Comparison of ENCODE assay signal across 26 cellular contexts in the genomic region with DNA sequence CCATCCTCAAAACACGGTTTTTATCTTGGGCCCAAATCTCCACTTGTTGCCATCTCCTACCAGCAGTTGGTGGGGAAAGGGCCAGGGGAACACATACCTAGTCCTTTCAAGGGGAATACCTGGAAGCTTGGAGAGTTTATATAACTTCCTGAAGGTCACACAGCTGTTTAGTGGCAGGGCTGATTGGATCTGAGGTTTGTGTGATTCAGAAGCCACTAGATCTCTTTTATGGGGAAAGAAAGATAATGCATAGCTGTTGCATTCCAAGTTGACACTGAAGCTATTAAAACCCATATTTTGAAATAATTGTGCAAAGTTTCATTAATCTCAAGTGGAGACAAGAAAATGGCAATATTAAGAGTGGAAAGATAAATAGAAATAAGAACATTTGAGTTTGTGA.
"Had no signal": no experiment of that assay in that cellular context is flagged by ENCODE, and none has a peak within 500 bp of the region (broad histone marks: within the 10 kb centered on the region; RNA-seq: fewer than 3 reads in every experiment).

No MANE protein-coding gene starts in this region.

- ATAC-seq: naive thymus-derived CD8-positive, alpha-beta T cell; natural killer cell treated with Interleukin-12 subunit alpha and Interleukin-12 subunit beta and Interleukin-15 and Interleukin-18, amount 100 ng/mL, for 72 hours; pancreas; psoas muscle; right cardiac atrium; right lobe of liver; stimulated activated effector memory CD8-positive, alpha-beta T cell treated with anti-CD3 and anti-CD28 coated beads, Interleukin-12 subunit alpha, Interleukin-12 subunit beta, amount 100 ng/mL, for 72 hours; stimulated activated naive B cell treated with anti-CD40 and anti-IgM and Interleukin-4, amounts not matched to agents 10 μg/mL and 1 μg/mL and 100 μg/mL, for 72 hours had no signal

- H3K4me3 Mint-ChIP-seq: naive thymus-derived CD8-positive, alpha-beta T cell; natural killer cell treated with Interleukin-12 subunit alpha and Interleukin-12 subunit beta and Interleukin-15 and Interleukin-18, amount 100 ng/mL, for 72 hours; nephron progenitor cell; neural crest cell; stimulated activated effector memory CD8-positive, alpha-beta T cell treated with anti-CD3 and anti-CD28 coated beads, Interleukin-12 subunit alpha, Interleukin-12 subunit beta, amount 100 ng/mL, for 72 hours; stimulated activated naive B cell treated with anti-CD40 and anti-IgM and Interleukin-4, amounts not matched to agents 10 μg/mL and 1 μg/mL and 100 μg/mL, for 72 hours; stimulated activated naive CD8-positive, alpha-beta T cell treated with anti-CD3 and anti-CD28 coated beads, Interleukin-15, Interleukin-2, amounts not matched to agents 100 ng/mL and 50 ng/mL, for 24 hours had no signal

- H3K4me3 ChIP-seq: pancreas, psoas muscle, right lobe of liver, sigmoid colon, stomach, thoracic aorta, thyroid gland, tibial nerve, upper lobe of left lung, vagina had no signal

- H3K27me3 ChIP-seq: pancreas, right lobe of liver, sigmoid colon, stomach, thyroid gland, tibial nerve, upper lobe of left lung, vagina had no signal

- H3K9me3 ChIP-seq: neutrophil, pancreas, psoas muscle, right lobe of liver, sigmoid colon, stomach, thoracic aorta, thyroid gland, tibial nerve, upper lobe of left lung, vagina had no signal

- H3K27ac Mint-ChIP-seq: naive thymus-derived CD8-positive, alpha-beta T cell; natural killer cell treated with Interleukin-12 subunit alpha and Interleukin-12 subunit beta and Interleukin-15 and Interleukin-18, amount 100 ng/mL, for 72 hours; nephron progenitor cell; stimulated activated effector memory CD8-positive, alpha-beta T cell treated with anti-CD3 and anti-CD28 coated beads, Interleukin-12 subunit alpha, Interleukin-12 subunit beta, amount 100 ng/mL, for 72 hours; stimulated activated naive B cell treated with anti-CD40 and anti-IgM and Interleukin-4, amounts not matched to agents 10 μg/mL and 1 μg/mL and 100 μg/mL, for 72 hours; stimulated activated naive CD8-positive, alpha-beta T cell treated with anti-CD3 and anti-CD28 coated beads, Interleukin-15, Interleukin-2, amounts not matched to agents 100 ng/mL and 50 ng/mL, for 24 hours had no signal

- H3K4me1 ChIP-seq: right lobe of liver, thyroid gland, tibial nerve, vagina had no signal

- H3K27ac ChIP-seq: neutrophil, pancreas, psoas muscle, right lobe of liver, sigmoid colon, stomach, thoracic aorta, thyroid gland, tibial nerve, upper lobe of left lung, vagina had no signal

- H3K36me3 ChIP-seq: neutrophil, pancreas, right lobe of liver, sigmoid colon, stomach, thoracic aorta, thyroid gland, tibial nerve, upper lobe of left lung, vagina had no signal

- H3K36me3 Mint-ChIP-seq: naive thymus-derived CD8-positive, alpha-beta T cell; natural killer cell treated with Interleukin-12 subunit alpha and Interleukin-12 subunit beta and Interleukin-15 and Interleukin-18, amount 100 ng/mL, for 72 hours; stimulated activated effector memory CD8-positive, alpha-beta T cell treated with anti-CD3 and anti-CD28 coated beads, Interleukin-12 subunit alpha, Interleukin-12 subunit beta, amount 100 ng/mL, for 72 hours; stimulated activated naive B cell treated with anti-CD40 and anti-IgM and Interleukin-4, amounts not matched to agents 10 μg/mL and 1 μg/mL and 100 μg/mL, for 72 hours had no signal

- H3K9me3 Mint-ChIP-seq: natural killer cell treated with Interleukin-12 subunit alpha and Interleukin-12 subunit beta and Interleukin-15 and Interleukin-18, amount 100 ng/mL, for 72 hours; nephron progenitor cell; neural crest cell; stimulated activated effector memory CD8-positive, alpha-beta T cell treated with anti-CD3 and anti-CD28 coated beads, Interleukin-12 subunit alpha, Interleukin-12 subunit beta, amount 100 ng/mL, for 72 hours; stimulated activated naive B cell treated with anti-CD40 and anti-IgM and Interleukin-4, amounts not matched to agents 10 μg/mL and 1 μg/mL and 100 μg/mL, for 72 hours had no signal

- H3K27me3 Mint-ChIP-seq: naive thymus-derived CD8-positive, alpha-beta T cell; stimulated activated naive CD8-positive, alpha-beta T cell treated with anti-CD3 and anti-CD28 coated beads, Interleukin-15, Interleukin-2, amounts not matched to agents 100 ng/mL and 50 ng/mL, for 24 hours had no signal

- H3K4me1 Mint-ChIP-seq: nephron progenitor cell; stimulated activated naive B cell treated with anti-CD40 and anti-IgM and Interleukin-4, amounts not matched to agents 10 μg/mL and 1 μg/mL and 100 μg/mL, for 72 hours had no signal

- DNase-seq: naive thymus-derived CD8-positive, alpha-beta T cell; nephron progenitor cell; nucleus accumbens; pancreas; psoas muscle; right cardiac atrium; right lobe of liver; sigmoid colon; small intestine; stimulated activated CD4-positive, alpha-beta T cell treated with anti-CD3 and anti-CD28 coated beads, Interleukin-15, amount 100 ng/mL, for 24 hours; stimulated activated CD4-positive, alpha-beta T cell treated with anti-CD3 and anti-CD28 coated beads, Interleukin-2, amount 100 ng/mL, for 24 hours; stimulated activated CD4-positive, alpha-beta T cell treated with anti-CD3 and anti-CD28 coated beads, Interleukin-2, amount 100 ng/mL, for 48 hours; stimulated activated CD4-positive, alpha-beta T cell treated with anti-CD3 and anti-CD28 coated beads, Interleukin-4, amount 100 ng/mL, for 24 hours; stimulated activated naive B cell treated with anti-CD40 and anti-IgM and Interleukin-4, amounts not matched to agents 10 μg/mL and 1 μg/mL and 100 μg/mL, for 72 hours; stimulated activated naive CD4-positive, alpha-beta T cell treated with Interleukin-2 at 50 U/mL for 16 hours; stomach; thyroid gland; upper lobe of left lung had no signal
